In the genomic region with DNA sequence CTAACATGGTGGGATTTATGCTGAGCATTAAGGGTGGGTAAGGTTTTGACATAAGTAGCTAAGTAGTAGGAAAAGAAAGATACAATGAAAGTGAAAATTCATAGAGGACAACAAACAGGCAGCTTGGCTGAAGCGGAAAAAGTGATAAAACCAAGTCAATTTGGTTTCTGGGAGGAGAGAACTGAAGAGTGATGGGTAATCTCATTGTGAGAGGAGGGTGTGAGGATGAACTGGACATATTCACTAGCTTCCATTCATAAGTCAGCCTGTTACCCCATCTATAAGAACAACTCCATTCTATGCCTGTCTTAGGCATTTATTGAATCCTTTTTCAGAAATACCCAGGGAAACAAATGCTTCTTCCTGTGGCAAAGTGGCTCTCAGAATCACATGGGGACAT, we compare ENCODE assay signal across 30 cellular contexts.
"Had no signal": no experiment of that assay in that cellular context is flagged by ENCODE, and none has a peak within 500 bp of the region (broad histone marks: within the 10 kb centered on the region; RNA-seq: fewer than 3 reads in every experiment).

No MANE protein-coding gene starts in this region.

- H3K36me3 ChIP-seq: left lung, lower lobe of right lung, pancreas, prostate gland, stomach, thyroid gland, transverse colon, upper lobe of left lung, vagina had no signal

- H3K36me3 Mint-ChIP-seq: immature natural killer cell; naive thymus-derived CD8-positive, alpha-beta T cell; stimulated activated effector memory CD8-positive, alpha-beta T cell treated with anti-CD3 and anti-CD28 coated beads, Interleukin-12 subunit alpha, Interleukin-12 subunit beta, amount 100 ng/mL, for 72 hours had no signal

- H3K9me3 ChIP-seq: left lung, lower lobe of right lung, pancreas, prostate gland, stomach, testis, thyroid gland, transverse colon, upper lobe of left lung, vagina had no signal

- DNase-seq: hypothalamus; immature natural killer cell; kidney; left colon; left lung; lower lobe of right lung; mammary epithelial cell; mesenchymal stem cell; naive thymus-derived CD8-positive, alpha-beta T cell; nucleus accumbens; pancreas; posterior cingulate gyrus; retina; right cardiac atrium; stimulated activated CD4-positive, alpha-beta T cell treated with anti-CD3 and anti-CD28 coated beads, Interleukin-12 subunit alpha, Interleukin-12 subunit beta, amount 100 ng/mL, for 4 hours; stimulated activated CD4-positive, alpha-beta T cell treated with anti-CD3 and anti-CD28 coated beads, Interleukin-15, amount 100 ng/mL, for 24 hours; stimulated activated CD4-positive, alpha-beta T cell treated with anti-CD3 and anti-CD28 coated beads, Interleukin-2, amount 100 ng/mL, for 24 hours; stimulated activated CD4-positive, alpha-beta T cell treated with anti-CD3 and anti-CD28 coated beads, Interleukin-4, amount 100 ng/mL, for 24 hours; stimulated activated naive CD4-positive, alpha-beta T cell; stomach; testis; thyroid gland; transverse colon; upper lobe of left lung had no signal

- H3K4me1 ChIP-seq: left lung, lower lobe of right lung, pancreas, prostate gland, stomach, testis, transverse colon, upper lobe of left lung, vagina had no signal

- H3K4me3 Mint-ChIP-seq: immature natural killer cell; naive thymus-derived CD8-positive, alpha-beta T cell; nephron; neural crest cell; stimulated activated effector memory CD8-positive, alpha-beta T cell treated with anti-CD3 and anti-CD28 coated beads, Interleukin-12 subunit alpha, Interleukin-12 subunit beta, amount 100 ng/mL, for 72 hours had no signal

- H3K9me3 Mint-ChIP-seq: immature natural killer cell; nephron; neural crest cell; stimulated activated effector memory CD8-positive, alpha-beta T cell treated with anti-CD3 and anti-CD28 coated beads, Interleukin-12 subunit alpha, Interleukin-12 subunit beta, amount 100 ng/mL, for 72 hours had no signal

- H3K27ac Mint-ChIP-seq: immature natural killer cell; naive thymus-derived CD8-positive, alpha-beta T cell; nephron; stimulated activated effector memory CD8-positive, alpha-beta T cell treated with anti-CD3 and anti-CD28 coated beads, Interleukin-12 subunit alpha, Interleukin-12 subunit beta, amount 100 ng/mL, for 72 hours had no signal

- H3K27me3 ChIP-seq: left lung, pancreas, stomach, testis, thyroid gland, transverse colon, upper lobe of left lung, vagina had no signal

- H3K4me1 Mint-ChIP-seq: immature natural killer cell; naive thymus-derived CD8-positive, alpha-beta T cell; nephron; neural crest cell had no signal

- H3K4me3 ChIP-seq: left lung, lower lobe of right lung, pancreas, prostate gland, skin epidermis, stomach, testis, thyroid gland, transverse colon, upper lobe of left lung, vagina had no signal

- H3K27ac ChIP-seq: left lung, lower lobe of right lung, pancreas, prostate gland, skin epidermis, stomach, testis, thyroid gland, transverse colon, upper lobe of left lung, vagina had no signal
